9 cellular contexts compared by ENCODE assay signal in the genomic region with DNA sequence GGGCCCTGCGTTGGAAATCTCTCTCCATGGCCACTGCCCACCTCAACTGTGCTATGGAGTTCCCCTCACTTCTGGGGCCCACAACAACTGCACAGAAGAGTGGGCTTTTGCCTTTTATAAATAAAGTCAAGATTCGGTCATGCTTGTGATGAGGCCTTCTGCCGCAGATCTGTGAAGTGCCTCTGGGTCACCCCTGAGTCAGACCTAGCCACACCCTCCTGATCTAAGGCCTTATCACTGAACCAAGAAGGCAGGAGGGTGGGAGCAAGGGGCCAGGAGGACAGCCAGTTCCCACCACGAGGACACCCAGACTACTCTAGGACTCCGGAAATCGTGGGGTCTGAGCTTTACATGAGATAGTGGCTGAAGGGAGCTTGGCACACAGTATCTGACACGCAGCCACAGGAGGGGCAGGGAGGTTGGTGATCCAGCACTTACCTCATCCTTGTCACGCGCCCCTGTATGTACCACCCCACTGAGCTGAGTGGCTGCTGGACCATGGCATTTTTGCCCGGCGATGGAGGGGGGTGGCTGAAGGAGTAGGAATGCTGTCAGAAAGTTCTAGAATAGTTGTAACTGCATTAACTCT.
DNase-seq lines count a peak whose midpoint lies in the region; ATAC-seq and TF ChIP-seq lines count a peak whose summit lies in the region.
"Had no signal": no experiment of that assay in that cellular context is flagged by ENCODE, and none has a peak within 500 bp of the region (broad histone marks: within the 10 kb centered on the region; RNA-seq: fewer than 3 reads in every experiment).

No MANE protein-coding gene starts in this region.

- peaks cover 23% of the 10 kb centered on the region for H3K4me1 ChIP-seq in mucosa of descending colon (ENCODE audit: low read depth)

- no peaks in the 10 kb centered on the region for H3K36me3 Mint-ChIP-seq in HFFc6 (ENCODE audit: low read depth)
- no peaks in the 10 kb centered on the region for H3K36me3 Mint-ChIP-seq in activated B cell treated with CpG ODN at 0.5 μM for 24 hours (ENCODE audit: low read depth)

- ATAC-seq in activated B cell treated with CpG ODN at 0.5 μM for 24 hours (ENCODE audit: low read depth) (peak; percentile 65), mucosa of descending colon (peak; percentile 22), left colon (no peak)

- no peak overlapping the region for H3K4me3 Mint-ChIP-seq in HFFc6
- H3K4me3 Mint-ChIP-seq in activated B cell treated with CpG ODN at 0.5 μM for 24 hours: peak overlapping the region; percentile 73

- H3K4me3 ChIP-seq in mucosa of descending colon: no peak overlapping the region

- no peaks in the 10 kb centered on the region for H3K9me3 ChIP-seq in mucosa of descending colon

- intact Hi-C loops in activated B cell treated with CpG ODN at 0.5 μM for 24 hours (cut with micrococcal nuclease): loop anchor here (1.0 to 5.0 kb wide), 2 partner anchors 9 to 35 kb away; no protein-coding TSS in a partner anchor
- intact Hi-C loops in mucosa of descending colon (cut with DNase I, micrococcal nuclease): no loop called here
- intact Hi-C loops in left colon (cut with DNase I, micrococcal nuclease): no loop called here

- H3K36me3 ChIP-seq in mucosa of descending colon (ENCODE audit: low read depth): no peaks in the 10 kb centered on the region

- TF ChIP-seq CTCF in HFFc6 (IDR thresholded peaks at IDR 0.05): no peak
- TF ChIP-seq CTCF in activated B cell treated with CpG ODN at 0.5 μM for 24 hours (IDR thresholded peaks at IDR 0.05): no peak
- TF ChIP-seq CTCF in mucosa of descending colon (IDR thresholded peaks at IDR 0.05): no peak

- DNase-seq in Daoy (ENCODE audit: low read depth) (peak; percentile 87), HFFc6 (peak; percentile 7), activated B cell treated with CpG ODN at 0.5 μM for 24 hours (peak; percentile 30), mucosa of descending colon (no peak), NCI-H69 (lab: John Stamatoyannopoulos, UW) (no peak), left colon (no peak), NCI-H1105 treated with DMSO at 0.1 percent for 48 hours (lab: John Stamatoyannopoulos, UW) (no peak)
- DNase-seq in effector CD4-positive, alpha-beta T cell: no peak
- DNase-seq: DMS53 had no signal

- CTCF ChIA-PET in activated B cell treated with CpG ODN at 0.5 μM for 24 hours (lab: Charles Lee): interaction anchor here (0.5 to 1.5 kb wide), 4 partner anchors 9 to 190 kb away, joined by 3 read pairs; no protein-coding TSS in a partner anchor

- H3K27me3 Mint-ChIP-seq in HFFc6 (ENCODE audit: insufficient read depth) (no peaks in the 10 kb centered on the region), activated B cell treated with CpG ODN at 0.5 μM for 24 hours (no peaks in the 10 kb centered on the region)

- H3K27ac Mint-ChIP-seq in HFFc6: no peak overlapping the region; the same call in 1 of the 2 replicates
- peak overlapping the region; percentile 92 for H3K27ac Mint-ChIP-seq in activated B cell treated with CpG ODN at 0.5 μM for 24 hours

- peaks cover 31% of the 10 kb centered on the region for H3K4me1 Mint-ChIP-seq in HFFc6 (ENCODE audit: low read depth)
- peaks cover 83% of the 10 kb centered on the region for H3K4me1 Mint-ChIP-seq in activated B cell treated with CpG ODN at 0.5 μM for 24 hours

- H3K9me3 Mint-ChIP-seq in HFFc6 (no peaks in the 10 kb centered on the region), activated B cell treated with CpG ODN at 0.5 μM for 24 hours (no peaks in the 10 kb centered on the region)

- POLR2A ChIA-PET in activated B cell treated with CpG ODN at 0.5 μM for 24 hours (lab: Charles Lee): interaction anchor here (1.2 to 7.2 kb wide), 7 partner anchors 9 to 115 kb away, joined by 3 to 96 read pairs (median 22); a partner anchor contains a TSS

Comparison
In these comparisons a context has a peak if more than half of its experiments do, and no peak if none do; other contexts are left out.
1. DNase-seq: peak in Daoy (single experiment), HFFc6 (single experiment) and activated B cell treated with CpG ODN at 0.5 μM for 24 hours (single experiment); none in mucosa of descending colon (0 of 3), NCI-H69 (single experiment), effector CD4-positive, alpha-beta T cell (single experiment), left colon (0 of 2) and NCI-H1105 treated with DMSO at 0.1 percent for 48 hours (single experiment).